Comparison of ENCODE assay signal across 32 cellular contexts in genomic region chr15:83549563-83549962, GRCh38.
"Had no signal": no experiment of that assay in that cellular context is flagged by ENCODE, and none has a peak within 500 bp of the region (broad histone marks: within the 10 kb centered on the region; RNA-seq: fewer than 3 reads in every experiment).

No MANE protein-coding gene starts in this region.

- H3K9me3 ChIP-seq: breast epithelium, pancreas, thoracic aorta, uterus had no signal

- H3K27ac ChIP-seq: breast epithelium, pancreas, right atrium auricular region, thoracic aorta, uterus, WERI-Rb-1 had no signal

- H3K9me3 Mint-ChIP-seq: activated T-cell treated with anti-CD3 and anti-CD28 coated beads, Interleukin-2, amount 50 U/mL, for 4 hours; activated T-helper 17 cell treated with anti-CD3 and anti-CD28 coated beads, Interleukin-2, amount 50 U/mL, for 72 hours; central memory CD8-positive, alpha-beta T cell; dendritic cell treated with granulocyte-macrophage colony-stimulating factor and Interleukin-4, amounts not matched to agents 40 ng/mL and 50 ng/mL, for 4 days; neural crest cell; T-helper 1 cell treated with Interleukin-12 subunit alpha and Interleukin-12 subunit beta and Interleukin-4 antibody, amounts not matched to agents 30 μg/mL and 1 μg/mL, for 36 hours had no signal

- H3K36me3 Mint-ChIP-seq: immature natural killer cell; naive thymus-derived CD4-positive, alpha-beta T cell; type B pancreatic cell had no signal

- DNase-seq: activated CD4-positive, alpha-beta T cell treated with anti-CD3 and anti-CD28 coated beads for 48 hours; activated CD4-positive, alpha-beta T cell treated with anti-CD3 and anti-CD28 coated beads, Interleukin-2, amount 50 U/mL, for 48 hours; activated gamma-delta T cell treated with Interleukin-2 at 50 U/mL for 16 hours; activated naive CD4-positive, alpha-beta T cell treated with anti-CD3 and anti-CD28 coated beads, Interleukin-2, amount 50 U/mL, for 16 hours; activated T-cell treated with anti-CD3 and anti-CD28 coated beads, Interleukin-2, amount 50 U/mL, for 4 hours; amygdala; effector CD4-positive, alpha-beta T cell; hypothalamus; immature natural killer cell; kidney; left colon; mammary epithelial cell; midbrain; naive thymus-derived CD4-positive, alpha-beta T cell; nucleus accumbens; pancreas; stimulated activated CD4-positive, alpha-beta T cell treated with anti-CD3 and anti-CD28 coated beads, Interleukin-2, amount 100 ng/mL, for 48 hours; stimulated activated naive CD4-positive, alpha-beta T cell treated with Interleukin-2 at 50 U/mL for 16 hours; SW 1271; T1000; uterus; WERI-Rb-1 had no signal

- H3K4me1 Mint-ChIP-seq: activated T-helper 17 cell treated with anti-CD3 and anti-CD28 coated beads, Interleukin-2, amount 50 U/mL, for 72 hours; central memory CD8-positive, alpha-beta T cell; immature natural killer cell; naive thymus-derived CD4-positive, alpha-beta T cell had no signal

- H3K4me1 ChIP-seq: breast epithelium, pancreas, right atrium auricular region, uterus had no signal

- H3K36me3 ChIP-seq: breast epithelium, pancreas, right atrium auricular region, thoracic aorta, uterus, WERI-Rb-1 had no signal

- H3K4me3 Mint-ChIP-seq: activated T-cell treated with anti-CD3 and anti-CD28 coated beads, Interleukin-2, amount 50 U/mL, for 4 hours; activated T-helper 17 cell treated with anti-CD3 and anti-CD28 coated beads, Interleukin-2, amount 50 U/mL, for 72 hours; central memory CD8-positive, alpha-beta T cell; dendritic cell treated with granulocyte-macrophage colony-stimulating factor and Interleukin-4, amounts not matched to agents 40 ng/mL and 50 ng/mL, for 4 days; immature natural killer cell; naive thymus-derived CD4-positive, alpha-beta T cell; neural crest cell; T-helper 1 cell treated with Interleukin-12 subunit alpha and Interleukin-12 subunit beta and Interleukin-4 antibody, amounts not matched to agents 30 μg/mL and 1 μg/mL, for 36 hours; type B pancreatic cell had no signal

- H3K27me3 Mint-ChIP-seq: type B pancreatic cell had no signal

- ATAC-seq: activated CD4-positive, CD25-positive, alpha-beta regulatory T cell treated with anti-CD3 and anti-CD28 coated beads, Interleukin-2, amount 50 U/mL, for 24 hours; activated T-cell treated with anti-CD3 and anti-CD28 coated beads, Interleukin-2, amount 50 U/mL, for 4 hours; activated T-helper 17 cell treated with anti-CD3 and anti-CD28 coated beads, Interleukin-2, amount 50 U/mL, for 72 hours; left colon; naive thymus-derived CD4-positive, alpha-beta T cell; pancreas had no signal

- FAIRE-seq: kidney, pancreas had no signal

- H3K27ac Mint-ChIP-seq: activated T-helper 17 cell treated with anti-CD3 and anti-CD28 coated beads, Interleukin-2, amount 50 U/mL, for 72 hours; dendritic cell treated with granulocyte-macrophage colony-stimulating factor and Interleukin-4, amounts not matched to agents 40 ng/mL and 50 ng/mL, for 4 days; immature natural killer cell; naive thymus-derived CD4-positive, alpha-beta T cell; T-helper 1 cell treated with Interleukin-12 subunit alpha and Interleukin-12 subunit beta and Interleukin-4 antibody, amounts not matched to agents 30 μg/mL and 1 μg/mL, for 36 hours; type B pancreatic cell had no signal

- H3K27me3 ChIP-seq: breast epithelium, pancreas, right atrium auricular region, uterus had no signal

- H3K4me3 ChIP-seq: breast epithelium, pancreas, right atrium auricular region, thoracic aorta, uterus had no signal
